ENCODE assay signal across 1 cellular context in the genomic region with DNA sequence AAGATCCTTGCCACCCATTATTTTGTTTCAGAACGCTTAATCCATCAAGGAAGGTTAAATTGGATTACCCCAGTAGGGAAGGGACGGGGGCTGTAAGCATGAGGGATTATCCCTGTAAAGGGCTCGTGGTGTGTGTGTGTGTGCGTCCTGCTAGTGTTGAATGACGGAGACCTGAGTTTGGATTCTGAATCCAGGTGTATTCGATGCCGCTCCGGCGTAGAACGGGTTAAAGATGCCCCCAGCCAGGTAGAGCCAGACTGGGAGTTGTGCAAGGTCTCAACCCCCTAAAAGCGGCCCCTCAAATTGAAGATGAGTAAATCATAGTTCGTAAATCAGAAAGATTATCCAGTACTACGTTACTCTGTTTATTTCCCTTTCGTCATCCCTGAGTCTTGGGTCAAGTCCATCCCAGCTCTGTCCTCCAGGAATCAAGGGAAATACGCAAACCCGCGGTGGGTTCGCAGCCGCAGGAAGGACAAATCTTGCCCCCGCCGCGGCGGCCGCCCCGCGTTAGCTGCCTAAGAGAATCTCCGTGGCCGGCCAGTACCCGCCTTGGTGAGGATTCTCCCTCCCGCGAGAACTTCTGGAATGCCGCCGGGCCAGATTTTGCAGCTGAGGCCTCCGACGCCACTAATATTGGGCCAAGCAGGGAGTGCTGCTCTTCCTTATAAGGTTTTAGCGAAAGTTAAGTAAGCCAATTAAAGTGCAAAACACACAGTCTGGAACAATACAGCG.
TF ChIP-seq lines count a peak whose summit lies in the region.

No MANE protein-coding gene starts in this region.

TF ChIP-seq in HepG2, 621 proteins besides CTCF, POLR2A, EP300 and RAD21 (continued from another document and continues in another):
- TF ChIP-seq SIN3B (IDR thresholded peaks at IDR 0.05; ENCODE audit: low read length) (no peak), ETV5 (CRISPR knock-in tag; IDR thresholded peaks at IDR 0.05; ENCODE audit: borderline replicate concordance) (no peak), SRY (CRISPR knock-in tag; IDR thresholded peaks at IDR 0.05) (no peak), ZNF496 (CRISPR knock-in tag; IDR thresholded peaks at IDR 0.05; ENCODE audit: insufficient replicate concordance) (no peak), DBP (CRISPR knock-in tag; IDR thresholded peaks at IDR 0.05; ENCODE audit: not compliant biosample characterization) (no peak), ASH2L (IDR thresholded peaks at IDR 0.05; ENCODE audit: insufficient read length, low read depth, low read length) (no peak), ZNF10 (CRISPR knock-in tag; IDR thresholded peaks at IDR 0.05; ENCODE audit: borderline replicate concordance, low read depth) (no peak), DDIT3 (CRISPR knock-in tag; IDR thresholded peaks at IDR 0.05) (no peak), ZNF205 (CRISPR knock-in tag; IDR thresholded peaks at IDR 0.05) (no peak), ZNF660 (CRISPR knock-in tag; IDR thresholded peaks at IDR 0.05; ENCODE audit: borderline replicate concordance, low read depth) (no peak), ZNF326 (CRISPR knock-in tag; IDR thresholded peaks at IDR 0.05; ENCODE audit: borderline replicate concordance) (no peak), GATAD1 (CRISPR knock-in tag; IDR thresholded peaks at IDR 0.05) (no peak), ZNF782 (CRISPR knock-in tag; IDR thresholded peaks at IDR 0.05; ENCODE audit: borderline replicate concordance) (no peak), ZNF781 (CRISPR knock-in tag; IDR thresholded peaks at IDR 0.05; ENCODE audit: borderline replicate concordance, not compliant biosample characterization) (no peak), ZBTB3 (CRISPR knock-in tag; IDR thresholded peaks at IDR 0.05; ENCODE audit: borderline replicate concordance, low read depth) (no peak), LBX2 (CRISPR knock-in tag; IDR thresholded peaks at IDR 0.05; ENCODE audit: borderline replicate concordance) (no peak), SYNCRIP (IDR thresholded peaks at IDR 0.05; ENCODE audit: insufficient read depth, low read depth, low read length) (no peak), ZFP1 (CRISPR knock-in tag; IDR thresholded peaks at IDR 0.05) (no peak), NFE2L2 (IDR thresholded peaks at IDR 0.05; ENCODE audit: low read length) (no peak), NFYB (CRISPR knock-in tag; IDR thresholded peaks at IDR 0.05) (no peak), ZFX (CRISPR knock-in tag; IDR thresholded peaks at IDR 0.05; ENCODE audit: low read depth) (peak; percentile 10; the same call in 1 of the 2 replicates), ZNF430 (CRISPR knock-in tag; IDR thresholded peaks at IDR 0.05) (no peak), ZNF589 (CRISPR knock-in tag; conservative IDR thresholded peaks at IDR 0.05) (no peak), SIX1 (CRISPR knock-in tag; IDR thresholded peaks at IDR 0.05; ENCODE audit: borderline replicate concordance) (no peak), ZNF746 (CRISPR knock-in tag; IDR thresholded peaks at IDR 0.05) (peak; percentile 44; the same call in 1 of the 2 replicates), ZNF816 (CRISPR knock-in tag; IDR thresholded peaks at IDR 0.05; ENCODE audit: borderline replicate concordance) (no peak), ZNF512 (CRISPR knock-in tag; IDR thresholded peaks at IDR 0.05) (peak; percentile 47; the same call in 1 of the 2 replicates), CEBPG (CRISPR knock-in tag; IDR thresholded peaks at IDR 0.05) (no peak), ZFAT (CRISPR knock-in tag; conservative IDR thresholded peaks at IDR 0.05) (no peak), ZNF792 (CRISPR knock-in tag; IDR thresholded peaks at IDR 0.05) (no peak), ZSCAN20 (CRISPR knock-in tag; IDR thresholded peaks at IDR 0.05; ENCODE audit: borderline replicate concordance) (no peak), FOXC1 (CRISPR knock-in tag; IDR thresholded peaks at IDR 0.05; ENCODE audit: borderline replicate concordance) (no peak), ZNF407 (CRISPR knock-in tag; IDR thresholded peaks at IDR 0.05; ENCODE audit: not compliant biosample characterization) (peak; percentile 12), CREBL2 (CRISPR knock-in tag; IDR thresholded peaks at IDR 0.05; ENCODE audit: borderline replicate concordance) (no peak; the same call in 1 of the 2 replicates), PHF8 (CRISPR knock-in tag; IDR thresholded peaks at IDR 0.05) (peak; percentile 36; the same call in 1 of the 2 replicates), ZNF136 (CRISPR knock-in tag; IDR thresholded peaks at IDR 0.05; ENCODE audit: low read depth) (no peak), IKZF1 (IDR thresholded peaks at IDR 0.05) (no peak), ZNF550 (CRISPR knock-in tag; IDR thresholded peaks at IDR 0.05; ENCODE audit: borderline replicate concordance) (no peak)
- TF ChIP-seq, protein P1, sequence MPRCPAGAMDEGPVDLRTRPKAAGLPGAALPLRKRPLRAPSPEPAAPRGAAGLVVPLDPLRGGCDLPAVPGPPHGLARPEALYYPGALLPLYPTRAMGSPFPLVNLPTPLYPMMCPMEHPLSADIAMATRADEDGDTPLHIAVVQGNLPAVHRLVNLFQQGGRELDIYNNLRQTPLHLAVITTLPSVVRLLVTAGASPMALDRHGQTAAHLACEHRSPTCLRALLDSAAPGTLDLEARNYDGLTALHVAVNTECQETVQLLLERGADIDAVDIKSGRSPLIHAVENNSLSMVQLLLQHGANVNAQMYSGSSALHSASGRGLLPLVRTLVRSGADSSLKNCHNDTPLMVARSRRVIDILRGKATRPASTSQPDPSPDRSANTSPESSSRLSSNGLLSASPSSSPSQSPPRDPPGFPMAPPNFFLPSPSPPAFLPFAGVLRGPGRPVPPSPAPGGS (CRISPR knock-in tag; IDR thresholded peaks at IDR 0.05), result no peak
- TF ChIP-seq, protein P2, sequence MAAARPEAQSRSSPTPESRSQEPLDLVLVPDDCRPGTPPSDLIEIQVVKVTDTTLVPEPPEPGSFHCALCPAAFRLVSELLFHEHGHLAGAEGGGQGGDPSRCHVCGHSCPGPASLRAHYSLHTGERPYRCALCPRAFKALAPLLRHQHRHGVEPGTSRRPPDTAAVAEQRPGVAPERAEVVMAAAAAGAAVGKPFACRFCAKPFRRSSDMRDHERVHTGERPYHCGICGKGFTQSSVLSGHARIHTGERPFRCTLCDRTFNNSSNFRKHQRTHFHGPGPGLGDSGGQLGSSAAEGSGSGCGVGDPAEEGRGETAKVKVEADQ (CRISPR knock-in tag; IDR thresholded peaks at IDR 0.05; ENCODE audit: borderline replicate concordance), result no peak
- TF ChIP-seq, protein P3, sequence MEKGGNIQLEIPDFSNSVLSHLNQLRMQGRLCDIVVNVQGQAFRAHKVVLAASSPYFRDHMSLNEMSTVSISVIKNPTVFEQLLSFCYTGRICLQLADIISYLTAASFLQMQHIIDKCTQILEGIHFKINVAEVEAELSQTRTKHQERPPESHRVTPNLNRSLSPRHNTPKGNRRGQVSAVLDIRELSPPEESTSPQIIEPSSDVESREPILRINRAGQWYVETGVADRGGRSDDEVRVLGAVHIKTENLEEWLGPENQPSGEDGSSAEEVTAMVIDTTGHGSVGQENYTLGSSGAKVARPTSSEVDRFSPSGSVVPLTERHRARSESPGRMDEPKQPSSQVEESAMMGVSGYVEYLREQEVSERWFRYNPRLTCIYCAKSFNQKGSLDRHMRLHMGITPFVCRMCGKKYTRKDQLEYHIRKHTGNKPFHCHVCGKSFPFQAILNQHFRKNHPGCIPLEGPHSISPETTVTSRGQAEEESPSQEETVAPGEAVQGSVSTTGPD (CRISPR knock-in tag; IDR thresholded peaks at IDR 0.05), result no peak
